In the genomic region with DNA sequence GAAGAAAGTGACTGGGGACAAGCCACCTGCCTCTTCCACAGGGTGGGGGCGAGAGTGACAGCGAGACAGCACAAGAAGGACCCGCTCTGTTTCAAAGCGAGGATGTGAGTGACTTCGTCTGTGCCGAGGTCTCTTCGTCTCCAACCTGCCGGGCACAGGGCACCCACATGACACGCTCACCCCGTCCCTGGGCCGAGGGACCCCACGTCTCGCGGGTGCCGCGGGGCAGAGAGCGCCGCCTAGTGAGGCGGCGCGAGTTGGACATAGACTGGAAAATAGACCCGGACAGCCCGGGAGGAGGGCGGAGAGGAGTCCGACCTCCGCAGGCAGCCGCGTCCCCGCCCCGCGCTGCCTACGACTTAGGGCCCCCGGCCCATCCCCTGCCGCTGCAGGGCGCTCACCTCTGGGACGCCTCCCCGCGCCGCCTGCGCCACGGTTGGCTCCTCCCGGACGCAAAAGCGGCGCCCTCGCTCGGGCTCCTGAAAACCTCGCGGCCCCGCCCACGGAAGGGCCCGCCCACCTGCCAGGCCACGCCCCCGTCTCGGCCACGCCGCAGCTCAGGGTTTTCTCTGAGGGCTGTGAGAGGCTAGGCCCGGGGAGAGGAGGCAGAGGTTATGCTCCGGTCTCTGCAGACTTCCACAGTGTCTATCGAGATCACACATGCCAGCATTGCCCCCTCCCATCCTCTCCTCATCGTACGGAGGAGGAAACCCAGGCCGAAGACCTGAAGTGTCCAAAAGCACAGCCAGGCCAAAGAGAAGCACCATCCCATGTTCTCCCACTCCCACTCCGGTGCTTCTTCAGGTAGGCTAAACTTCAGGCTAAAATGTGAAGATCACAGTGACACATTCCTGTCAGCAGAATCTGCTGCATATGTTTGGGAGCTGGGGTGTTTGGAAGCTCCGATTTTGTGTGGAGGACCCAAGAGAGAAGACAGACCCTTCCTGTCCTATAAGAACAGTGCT, we compare ENCODE assay signal across 8 cellular contexts. TPM values are rescaled to one million over a fixed set of nuclear protein-coding genes. Genes with fewer than 3 reads are reported as not detected.
DNase-seq lines count a peak whose midpoint lies in the region; ATAC-seq and TF ChIP-seq lines count a peak whose summit lies in the region.

A gene with protein sequence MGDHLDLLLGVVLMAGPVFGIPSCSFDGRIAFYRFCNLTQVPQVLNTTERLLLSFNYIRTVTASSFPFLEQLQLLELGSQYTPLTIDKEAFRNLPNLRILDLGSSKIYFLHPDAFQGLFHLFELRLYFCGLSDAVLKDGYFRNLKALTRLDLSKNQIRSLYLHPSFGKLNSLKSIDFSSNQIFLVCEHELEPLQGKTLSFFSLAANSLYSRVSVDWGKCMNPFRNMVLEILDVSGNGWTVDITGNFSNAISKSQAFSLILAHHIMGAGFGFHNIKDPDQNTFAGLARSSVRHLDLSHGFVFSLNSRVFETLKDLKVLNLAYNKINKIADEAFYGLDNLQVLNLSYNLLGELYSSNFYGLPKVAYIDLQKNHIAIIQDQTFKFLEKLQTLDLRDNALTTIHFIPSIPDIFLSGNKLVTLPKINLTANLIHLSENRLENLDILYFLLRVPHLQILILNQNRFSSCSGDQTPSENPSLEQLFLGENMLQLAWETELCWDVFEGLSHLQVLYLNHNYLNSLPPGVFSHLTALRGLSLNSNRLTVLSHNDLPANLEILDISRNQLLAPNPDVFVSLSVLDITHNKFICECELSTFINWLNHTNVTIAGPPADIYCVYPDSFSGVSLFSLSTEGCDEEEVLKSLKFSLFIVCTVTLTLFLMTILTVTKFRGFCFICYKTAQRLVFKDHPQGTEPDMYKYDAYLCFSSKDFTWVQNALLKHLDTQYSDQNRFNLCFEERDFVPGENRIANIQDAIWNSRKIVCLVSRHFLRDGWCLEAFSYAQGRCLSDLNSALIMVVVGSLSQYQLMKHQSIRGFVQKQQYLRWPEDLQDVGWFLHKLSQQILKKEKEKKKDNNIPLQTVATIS (minus strand): TSS at position 454 of the 965 bp plus-strand sequence. CDS start 30,217 bp downstream, outside the sequence.

- TF ChIP-seq POLR2A in esophagus squamous epithelium (IDR thresholded peaks at IDR 0.05), result peak in 2 of 4 donors; percentile 49 to 69

- BruUV-seq in PC-3 (replicated peaks; lab: Mats Ljungman, UMichigan), result no TSS peak

- POLR2A ChIA-PET in PC-3 (lab: Charles Lee; ENCODE audit: unreplicated experiment), result interaction anchor here (0.7 kb wide), 1 partner anchor 11 kb away, joined by 4 read pairs; no protein-coding TSS in a partner anchor
- POLR2A ChIA-PET in naive thymus-derived CD4-positive, alpha-beta T cell (lab: Charles Lee), result interaction anchor here (1.1 to 2.4 kb wide), 4 partner anchors 9 to 430 kb away, joined by 3 to 10 read pairs (median 7); a partner anchor contains a TSS

- H3K27me3 ChIP-seq in PC-3 (ENCODE audit: low read length) (no peaks in the 10 kb centered on the region; the same call in 1 of the 2 replicates), esophagus squamous epithelium (no peaks in the 10 kb centered on the region)
- H3K27me3 ChIP-seq in naive thymus-derived CD4-positive, alpha-beta T cell (ENCODE audit: control insufficient read depth in 2 of 2, insufficient read depth in 2 of 2, low read length in 2 of 2), result no peaks in the 10 kb centered on the region

- peak within 1 kb of the TSS; percentile 77 for H3K27ac Mint-ChIP-seq in activated T-cell treated with anti-CD3 and anti-CD28 coated beads, Interleukin-2, amount 50 U/mL, for 24 hours
- peak within 1 kb of the TSS in 8 of 9 donors; percentile 48 to 95 (median 90) for H3K27ac Mint-ChIP-seq in naive thymus-derived CD4-positive, alpha-beta T cell
- peak within 1 kb of the TSS; percentile 63 for H3K27ac Mint-ChIP-seq in stimulated activated memory B cell treated with anti-CD40 and anti-IgM and Interleukin-4, amounts not matched to agents 10 μg/mL and 1 μg/mL and 100 μg/mL, for 72 hours

- H3K9ac ChIP-seq in PC-3 (ENCODE audit: low read length), result peak within 1 kb of the TSS; percentile 23

- WGBS in esophagus squamous epithelium, 2 donors, result 31 to 39% methylated on average over 4 to 5 of the region's 65 CpGs

- H3K9me3 ChIP-seq in PC-3 (ENCODE audit: low read length), result 0 out of 2 replicates have a peak, but pooled peaks cover 4% of the 10 kb centered on the region
- no peaks in the 10 kb centered on the region for H3K9me3 ChIP-seq in esophagus squamous epithelium
- H3K9me3 ChIP-seq in naive thymus-derived CD4-positive, alpha-beta T cell (ENCODE audit: control insufficient read depth in 2 of 3, low read length in 3 of 3), result no peaks in the 10 kb centered on the region

- CTCF ChIA-PET in PC-3 (lab: Charles Lee), result interaction anchor here (0.5 to 1.3 kb wide), 3 partner anchors 9 to 678 kb away, joined by 4 to 5 read pairs (median 4); no protein-coding TSS in a partner anchor
- CTCF ChIA-PET in naive thymus-derived CD4-positive, alpha-beta T cell (lab: Charles Lee), result interaction anchor here (0.7 to 4.0 kb wide), 7 partner anchors 10 to 221 kb away, joined by 5 to 28 read pairs (median 5); a partner anchor contains a TSS

- H3K27ac ChIP-seq in PC-3 (ENCODE audit: low read length), result no peak within 1 kb of the TSS
- peak within 1 kb of the TSS; percentile 65 to 87 (median 86) for H3K27ac ChIP-seq in esophagus squamous epithelium
- H3K27ac ChIP-seq in naive thymus-derived CD4-positive, alpha-beta T cell (ENCODE audit: low read depth, low read length), result peak within 1 kb of the TSS; percentile 69

- H3K4me2 ChIP-seq in PC-3 (ENCODE audit: low read length), result peak within 1 kb of the TSS; percentile 77

- H3K4me1 ChIP-seq in PC-3 (ENCODE audit: insufficient read depth, low read length) (peaks cover 11% of the 10 kb centered on the region), esophagus squamous epithelium (peaks cover 28 to 50% (median 35%) of the 10 kb centered on the region in 3 donors)
- H3K4me1 ChIP-seq in naive thymus-derived CD4-positive, alpha-beta T cell (ENCODE audit: control insufficient read depth in 2 of 2, insufficient read depth in 2 of 2, low read length in 2 of 2), result peaks cover 13 to 15% of the 10 kb centered on the region in 2 donors

- peaks cover 5% of the 10 kb centered on the region for H3K9me3 Mint-ChIP-seq in activated T-cell treated with anti-CD3 and anti-CD28 coated beads, Interleukin-2, amount 50 U/mL, for 24 hours
- H3K9me3 Mint-ChIP-seq in naive thymus-derived CD4-positive, alpha-beta T cell, result peaks cover 0 to 11% (median 0%) of the 10 kb centered on the region in 11 donors
- peaks cover 10% of the 10 kb centered on the region for H3K9me3 Mint-ChIP-seq in stimulated activated memory B cell treated with anti-CD40 and anti-IgM and Interleukin-4, amounts not matched to agents 10 μg/mL and 1 μg/mL and 100 μg/mL, for 72 hours

- ATAC-seq in GM21447 (IDR thresholded peaks at IDR 0.05; ENCODE audit: unreplicated experiment) (peak; percentile 85), PC-3 (peak; percentile 88)
- ATAC-seq in naive thymus-derived CD4-positive, alpha-beta T cell, result peak; percentile 94
- peak; percentile 92 for ATAC-seq in stimulated activated memory B cell treated with anti-CD40 and anti-IgM and Interleukin-4, amounts not matched to agents 10 μg/mL and 1 μg/mL and 100 μg/mL, for 72 hours

- peak; percentile 85 for TF ChIP-seq CTCF in PC-3 (conservative IDR thresholded peaks at IDR 0.05; ENCODE audit: low read depth, low read length)
- TF ChIP-seq CTCF in esophagus squamous epithelium (IDR thresholded peaks at IDR 0.05), result peak; percentile 49 to 69 (median 63)

- H3F3A ChIP-seq in PC-3 (ENCODE audit: low read length, unreplicated experiment), result no peaks in the 10 kb centered on the region

- H3K27me3 Mint-ChIP-seq in activated T-cell treated with anti-CD3 and anti-CD28 coated beads, Interleukin-2, amount 50 U/mL, for 24 hours, result no peaks in the 10 kb centered on the region
- peaks cover 0 to 10% (median 0%) of the 10 kb centered on the region in 5 donors for H3K27me3 Mint-ChIP-seq in naive thymus-derived CD4-positive, alpha-beta T cell
- peaks cover 41% of the 10 kb centered on the region for H3K27me3 Mint-ChIP-seq in stimulated activated memory B cell treated with anti-CD40 and anti-IgM and Interleukin-4, amounts not matched to agents 10 μg/mL and 1 μg/mL and 100 μg/mL, for 72 hours

- H3K36me3 Mint-ChIP-seq in activated T-cell treated with anti-CD3 and anti-CD28 coated beads, Interleukin-2, amount 50 U/mL, for 24 hours (ENCODE audit: low read depth), result no peaks in the 10 kb centered on the region
- peaks cover 0 to 7% (median 0%) of the 10 kb centered on the region in 5 donors for H3K36me3 Mint-ChIP-seq in naive thymus-derived CD4-positive, alpha-beta T cell
- H3K36me3 Mint-ChIP-seq in stimulated activated memory B cell treated with anti-CD40 and anti-IgM and Interleukin-4, amounts not matched to agents 10 μg/mL and 1 μg/mL and 100 μg/mL, for 72 hours, result peaks cover 5% of the 10 kb centered on the region

- no peaks in the 10 kb centered on the region for H4K20me1 ChIP-seq in PC-3 (ENCODE audit: low read length)

- peaks cover 19% of the 10 kb centered on the region for H3K4me1 Mint-ChIP-seq in activated T-cell treated with anti-CD3 and anti-CD28 coated beads, Interleukin-2, amount 50 U/mL, for 24 hours (ENCODE audit: low read depth)
- H3K4me1 Mint-ChIP-seq in naive thymus-derived CD4-positive, alpha-beta T cell, result peaks cover 13 to 35% (median 27%) of the 10 kb centered on the region in 7 donors
- H3K4me1 Mint-ChIP-seq in stimulated activated memory B cell treated with anti-CD40 and anti-IgM and Interleukin-4, amounts not matched to agents 10 μg/mL and 1 μg/mL and 100 μg/mL, for 72 hours, result peaks cover 15% of the 10 kb centered on the region

- peak within 1 kb of the TSS; percentile 67 for H3K4me3 Mint-ChIP-seq in activated T-cell treated with anti-CD3 and anti-CD28 coated beads, Interleukin-2, amount 50 U/mL, for 24 hours
- H3K4me3 Mint-ChIP-seq in naive thymus-derived CD4-positive, alpha-beta T cell, result peak within 1 kb of the TSS; percentile 69 to 89 (median 81)
- peak within 1 kb of the TSS; percentile 75 for H3K4me3 Mint-ChIP-seq in stimulated activated memory B cell treated with anti-CD40 and anti-IgM and Interleukin-4, amounts not matched to agents 10 μg/mL and 1 μg/mL and 100 μg/mL, for 72 hours

- H3K4me3 ChIP-seq in PC-3 (ENCODE audit: low read length), result peak within 1 kb of the TSS; percentile 67
- peak within 1 kb of the TSS; percentile 52 to 76 (median 59) for H3K4me3 ChIP-seq in esophagus squamous epithelium
- peak within 1 kb of the TSS; percentile 65 for H3K4me3 ChIP-seq in naive thymus-derived CD4-positive, alpha-beta T cell (ENCODE audit: low read length)

- peak within 1 kb of the TSS; percentile 89 for H2AFZ ChIP-seq in PC-3 (ENCODE audit: low read length)

- intact Hi-C loops in PC-3 (cut with micrococcal nuclease) (no loop called here), esophagus squamous epithelium (cut with DNase I) (no loop called here)
- intact Hi-C loops in naive thymus-derived CD4-positive, alpha-beta T cell (cut with micrococcal nuclease), result loop anchor here (1.0 to 10.0 kb wide), 12 partner anchors 10 to 1401 kb away; a partner anchor contains a TSS

- H3K79me2 ChIP-seq in PC-3 (ENCODE audit: low read length), result no peaks in the 10 kb centered on the region

- no peaks in the 10 kb centered on the region for H3K36me3 ChIP-seq in PC-3 (ENCODE audit: low read depth, low read length)
- H3K36me3 ChIP-seq in esophagus squamous epithelium, result no peaks in the 10 kb centered on the region
- no peaks in the 10 kb centered on the region for H3K36me3 ChIP-seq in naive thymus-derived CD4-positive, alpha-beta T cell (ENCODE audit: control insufficient read depth in 2 of 3, insufficient read depth in 3 of 3, low read length in 3 of 3)

- no peaks in the 10 kb centered on the region for H3K9me2 ChIP-seq in PC-3 (replicated peaks; ENCODE audit: low read length)

- peak; percentile 95 for DNase-seq in D341Med (ENCODE audit: low spot score)
- peak; percentile 92 for DNase-seq in HuH-7 (ENCODE audit: low spot score)
- DNase-seq in PC-3, result peak; percentile 78
- peak; percentile 96 for DNase-seq in activated T-cell treated with anti-CD3 and anti-CD28 coated beads, Interleukin-2, amount 50 U/mL, for 24 hours
- DNase-seq in esophagus squamous epithelium (lab: John Stamatoyannopoulos, UW), result peak; percentile 47
- DNase-seq in naive thymus-derived CD4-positive, alpha-beta T cell, result peak; percentile 81 to 92 (median 87)

RNA-seq across cellular contexts. Expression of the gene that starts here (rescaled TPM):
- 0.46 and 1.2 TPM in 2 replicates for total RNA-seq in PC-3 (2014; rRNA removed)
- total RNA-seq in esophagus squamous epithelium, result 1 to 10 TPM; 5.1 to 9.3 (median 9.2) TPM
- total RNA-seq in naive thymus-derived CD4-positive, alpha-beta T cell, result 1 to 10 TPM in 4 of 5 experiments, not detected in 1; 3.1 to 8.0 (median 6.6) TPM
- 1 to 10 TPM; 3.1 to 3.9 TPM for polyA plus RNA-seq in naive thymus-derived CD4-positive, alpha-beta T cell

Comparison
In these comparisons a context has a peak if more than half of its experiments do, and no peak if none do; other contexts are left out.
1. intact Hi-C loops: an anchor here in naive thymus-derived CD4-positive, alpha-beta T cell (1.0 to 10.0 kb wide); none called in PC-3 and esophagus squamous epithelium.